In the genomic region with DNA sequence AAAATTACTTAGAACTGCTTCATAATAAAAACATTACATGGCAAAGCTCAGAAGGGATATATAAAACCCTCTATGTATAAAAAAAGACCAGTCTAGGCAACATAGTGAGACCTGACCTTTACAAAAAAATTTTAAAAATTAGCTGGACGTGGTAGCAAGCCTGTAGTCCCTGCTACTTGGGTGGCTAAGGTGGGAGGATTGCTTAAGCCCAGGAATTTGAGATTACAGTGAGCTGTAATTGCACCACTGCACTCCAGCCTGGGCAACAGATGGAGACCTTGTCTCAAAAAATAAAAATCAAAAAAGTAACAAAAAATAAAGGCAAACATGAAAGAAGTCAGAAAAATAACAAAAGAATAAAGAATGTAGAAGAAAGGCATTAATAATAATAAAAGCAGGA, we compare ENCODE assay signal across 29 cellular contexts.
"Had no signal": no experiment of that assay in that cellular context is flagged by ENCODE, and none has a peak within 500 bp of the region (broad histone marks: within the 10 kb centered on the region; RNA-seq: fewer than 3 reads in every experiment).

No MANE protein-coding gene starts in this region.

- H2AFZ ChIP-seq: neural progenitor cell, parathyroid adenoma had no signal

- H3K79me2 ChIP-seq: parathyroid adenoma had no signal

- H3K9me3 ChIP-seq: ovary, psoas muscle, right lobe of liver, sigmoid colon, stomach, thoracic aorta, thyroid gland, tibial nerve, upper lobe of right lung, uterus had no signal

- H3K9ac ChIP-seq: neural progenitor cell, parathyroid adenoma had no signal

- H3K4me3 Mint-ChIP-seq: naive thymus-derived CD4-positive, alpha-beta T cell; natural killer cell; nephron; neural progenitor cell; stimulated activated effector memory CD8-positive, alpha-beta T cell treated with anti-CD3 and anti-CD28 coated beads, Interleukin-12 subunit alpha, Interleukin-12 subunit beta, amount 100 ng/mL, for 72 hours; stimulated activated naive B cell treated with anti-CD40 and anti-IgM and Interleukin-4, amounts not matched to agents 10 μg/mL and 1 μg/mL and 100 μg/mL, for 72 hours; stimulated activated naive CD8-positive, alpha-beta T cell treated with anti-CD3 and anti-CD28 coated beads, Interleukin-15, Interleukin-2, amounts not matched to agents 100 ng/mL and 50 ng/mL, for 24 hours; type B pancreatic cell had no signal

- H3K36me3 ChIP-seq: neural progenitor cell, ovary, right lobe of liver, sigmoid colon, stomach, thoracic aorta, thyroid gland, tibial nerve, upper lobe of right lung, uterus had no signal

- H3K4me2 ChIP-seq: neural progenitor cell had no signal

- H3K27me3 Mint-ChIP-seq: progenitor cell of endocrine pancreas, type B pancreatic cell had no signal

- H3K4me3 ChIP-seq: neural progenitor cell, ovary, psoas muscle, right lobe of liver, sigmoid colon, skin epidermis, stomach, thoracic aorta, thyroid gland, tibial nerve, upper lobe of right lung, uterus had no signal

- ATAC-seq: naive thymus-derived CD4-positive, alpha-beta T cell; natural killer cell; psoas muscle; right cardiac atrium; right lobe of liver; stimulated activated effector memory CD8-positive, alpha-beta T cell treated with anti-CD3 and anti-CD28 coated beads, Interleukin-12 subunit alpha, Interleukin-12 subunit beta, amount 100 ng/mL, for 72 hours; stimulated activated naive B cell treated with anti-CD40 and anti-IgM and Interleukin-4, amounts not matched to agents 10 μg/mL and 1 μg/mL and 100 μg/mL, for 72 hours; upper lobe of right lung had no signal

- H3K27me3 ChIP-seq: neural progenitor cell, ovary, right lobe of liver, sigmoid colon, stomach, thyroid gland, tibial nerve, upper lobe of right lung, uterus had no signal

- H3K9me3 Mint-ChIP-seq: natural killer cell; neural progenitor cell; stimulated activated effector memory CD8-positive, alpha-beta T cell treated with anti-CD3 and anti-CD28 coated beads, Interleukin-12 subunit alpha, Interleukin-12 subunit beta, amount 100 ng/mL, for 72 hours; stimulated activated naive B cell treated with anti-CD40 and anti-IgM and Interleukin-4, amounts not matched to agents 10 μg/mL and 1 μg/mL and 100 μg/mL, for 72 hours; stimulated activated naive CD8-positive, alpha-beta T cell treated with anti-CD3 and anti-CD28 coated beads, Interleukin-15, Interleukin-2, amounts not matched to agents 100 ng/mL and 50 ng/mL, for 24 hours had no signal

- H3K36me3 Mint-ChIP-seq: naive thymus-derived CD4-positive, alpha-beta T cell; natural killer cell; neural progenitor cell; stimulated activated effector memory CD8-positive, alpha-beta T cell treated with anti-CD3 and anti-CD28 coated beads, Interleukin-12 subunit alpha, Interleukin-12 subunit beta, amount 100 ng/mL, for 72 hours; stimulated activated naive B cell treated with anti-CD40 and anti-IgM and Interleukin-4, amounts not matched to agents 10 μg/mL and 1 μg/mL and 100 μg/mL, for 72 hours; type B pancreatic cell had no signal

- H3K27ac Mint-ChIP-seq: naive thymus-derived CD4-positive, alpha-beta T cell; natural killer cell; nephron; neural progenitor cell; progenitor cell of endocrine pancreas; stimulated activated effector memory CD8-positive, alpha-beta T cell treated with anti-CD3 and anti-CD28 coated beads, Interleukin-12 subunit alpha, Interleukin-12 subunit beta, amount 100 ng/mL, for 72 hours; stimulated activated naive B cell treated with anti-CD40 and anti-IgM and Interleukin-4, amounts not matched to agents 10 μg/mL and 1 μg/mL and 100 μg/mL, for 72 hours; stimulated activated naive CD8-positive, alpha-beta T cell treated with anti-CD3 and anti-CD28 coated beads, Interleukin-15, Interleukin-2, amounts not matched to agents 100 ng/mL and 50 ng/mL, for 24 hours; type B pancreatic cell had no signal

- DNase-seq: naive thymus-derived CD4-positive, alpha-beta T cell; natural killer cell; occipital lobe; ovary; posterior cingulate gyrus; psoas muscle; right cardiac atrium; right lobe of liver; sigmoid colon; stimulated activated CD4-positive, alpha-beta T cell treated with anti-CD3 and anti-CD28 coated beads, Interleukin-15, amount 100 ng/mL, for 24 hours; stimulated activated CD4-positive, alpha-beta T cell treated with anti-CD3 and anti-CD28 coated beads, Interleukin-2, amount 100 ng/mL, for 24 hours; stimulated activated CD4-positive, alpha-beta T cell treated with anti-CD3 and anti-CD28 coated beads, Interleukin-2, amount 100 ng/mL, for 48 hours; stimulated activated CD4-positive, alpha-beta T cell treated with anti-CD3 and anti-CD28 coated beads, Interleukin-4, amount 100 ng/mL, for 24 hours; stimulated activated naive B cell treated with anti-CD40 and anti-IgM and Interleukin-4, amounts not matched to agents 10 μg/mL and 1 μg/mL and 100 μg/mL, for 72 hours; stimulated activated naive CD4-positive, alpha-beta T cell treated with Interleukin-2 at 50 U/mL for 16 hours; stomach; thyroid gland; upper lobe of right lung; uterus had no signal

- H3K4me1 ChIP-seq: neural progenitor cell, parathyroid adenoma, psoas muscle, right lobe of liver, sigmoid colon, stomach, thyroid gland, tibial nerve, upper lobe of right lung, uterus had no signal

- H3K4me1 Mint-ChIP-seq: naive thymus-derived CD4-positive, alpha-beta T cell; natural killer cell; stimulated activated effector memory CD8-positive, alpha-beta T cell treated with anti-CD3 and anti-CD28 coated beads, Interleukin-12 subunit alpha, Interleukin-12 subunit beta, amount 100 ng/mL, for 72 hours; stimulated activated naive B cell treated with anti-CD40 and anti-IgM and Interleukin-4, amounts not matched to agents 10 μg/mL and 1 μg/mL and 100 μg/mL, for 72 hours had no signal

- H3K27ac ChIP-seq: neural progenitor cell, ovary, parathyroid adenoma, psoas muscle, right lobe of liver, sigmoid colon, skin epidermis, stomach, thoracic aorta, thyroid gland, tibial nerve, upper lobe of right lung, uterus had no signal
